21 cellular contexts compared by ENCODE assay signal in genomic region chr16:67329901-67330300, GRCh38. TPM values are rescaled to one million over a fixed set of nuclear protein-coding genes. Genes with fewer than 3 reads are reported as not detected.
DNase-seq lines count a peak whose midpoint lies in the region; ATAC-seq and TF ChIP-seq lines count a peak whose summit lies in the region.
"Had no signal": no experiment of that assay in that cellular context is flagged by ENCODE, and none has a peak within 500 bp of the region (broad histone marks: within the 10 kb centered on the region; RNA-seq: fewer than 3 reads in every experiment).

No MANE protein-coding gene starts in this region.

- H3K36me3 Mint-ChIP-seq in activated naive CD4-positive, alpha-beta T cell treated with anti-CD3 and anti-CD28 coated beads, Interleukin-2, amount 50 U/mL, for 24 hours: no peaks in the 10 kb centered on the region
- H3K36me3 Mint-ChIP-seq in activated CD4-positive, alpha-beta T cell treated with anti-CD3 and anti-CD28 coated beads, Interleukin-2, amount 10 ng/mL, durations not matched to agents 7 days and 5 days (ENCODE audit: low read depth): no peaks in the 10 kb centered on the region
- H3K36me3 Mint-ChIP-seq: CD4-positive, CD25-positive, alpha-beta regulatory T cell had no signal

- H3K27me3 Mint-ChIP-seq in activated naive CD4-positive, alpha-beta T cell treated with anti-CD3 and anti-CD28 coated beads, Interleukin-2, amount 50 U/mL, for 24 hours: peaks cover 13% of the 10 kb centered on the region
- H3K27me3 Mint-ChIP-seq in activated CD4-positive, alpha-beta T cell treated with anti-CD3 and anti-CD28 coated beads, Interleukin-2, amount 10 ng/mL, durations not matched to agents 7 days and 5 days: peaks cover 29% of the 10 kb centered on the region

- no peaks in the 10 kb centered on the region for H3K9me3 ChIP-seq in RWPE2 (ENCODE audit: severe bottlenecking)
- no peaks in the 10 kb centered on the region for H3K9me3 ChIP-seq in esophagus muscularis mucosa
- H3K9me3 ChIP-seq: BE2C, HAP-1 had no signal

- ATAC-seq in RWPE2 (ENCODE audit: low read depth) (peak; percentile 62), HG02763 (IDR thresholded peaks at IDR 0.05; ENCODE audit: unreplicated experiment) (no peak), HG03378 (IDR thresholded peaks at IDR 0.05; ENCODE audit: unreplicated experiment) (no peak)

- H3K27ac Mint-ChIP-seq in activated naive CD4-positive, alpha-beta T cell treated with anti-CD3 and anti-CD28 coated beads, Interleukin-2, amount 50 U/mL, for 24 hours: peak overlapping the region; percentile 23
- H3K27ac Mint-ChIP-seq in activated CD4-positive, alpha-beta T cell treated with anti-CD3 and anti-CD28 coated beads, Interleukin-2, amount 10 ng/mL, durations not matched to agents 7 days and 5 days: no peak overlapping the region
- H3K27ac Mint-ChIP-seq: CD4-positive, CD25-positive, alpha-beta regulatory T cell had no signal

- peaks cover 14% of the 10 kb centered on the region for H3K4me1 ChIP-seq in RWPE2 (ENCODE audit: insufficient read depth, poor library complexity, severe bottlenecking)
- peaks cover 6 to 15% (median 14%) of the 10 kb centered on the region in 4 donors for H3K4me1 ChIP-seq in esophagus muscularis mucosa
- H3K4me1 ChIP-seq: BE2C, HAP-1 had no signal

- no peaks in the 10 kb centered on the region for H3K9me3 Mint-ChIP-seq in activated naive CD4-positive, alpha-beta T cell treated with anti-CD3 and anti-CD28 coated beads, Interleukin-2, amount 50 U/mL, for 24 hours
- peaks cover 4% of the 10 kb centered on the region for H3K9me3 Mint-ChIP-seq in activated CD4-positive, alpha-beta T cell treated with anti-CD3 and anti-CD28 coated beads, Interleukin-2, amount 10 ng/mL, durations not matched to agents 7 days and 5 days

- TF ChIP-seq EP300 in esophagus muscularis mucosa (IDR thresholded peaks at IDR 0.05): no peak

- H3K4me3 ChIP-seq in RWPE2 (ENCODE audit: severe bottlenecking) (no peak overlapping the region), esophagus muscularis mucosa (no peak overlapping the region)
- H3K4me3 ChIP-seq: HAP-1 had no signal

- WGBS in esophagus muscularis mucosa: 64% methylated on average over 5 of the region's 5 CpGs

- H3K27ac ChIP-seq in RWPE2 (ENCODE audit: poor library complexity, severe bottlenecking): peak overlapping the region; percentile 48
- no peak overlapping the region for H3K27ac ChIP-seq in esophagus muscularis mucosa (replicated peaks in 1 of 4)
- H3K27ac ChIP-seq: 22Rv1, KMS-11, RWPE1 had no signal

- no peak for DNase-seq in activated naive CD4-positive, alpha-beta T cell treated with anti-CD3 and anti-CD28 coated beads, Interleukin-2, amount 50 U/mL, for 16 hours
- DNase-seq in RWPE2 (ENCODE audit: low spot score): no peak
- peak; percentile 3 for DNase-seq in esophagus muscularis mucosa (ENCODE audit: extremely low spot score)
- DNase-seq in renal cortical epithelial cell (ENCODE audit: low read depth): peak; percentile 86
- DNase-seq in activated CD4-positive, alpha-beta T cell treated with anti-CD3 and anti-CD28 coated beads, Interleukin-2, amount 10 ng/mL, durations not matched to agents 7 days and 5 days: no peak
- DNase-seq: BE2C; CD4-positive, CD25-positive, alpha-beta regulatory T cell; DMS79; NCI-H1417 treated with DMSO at 0.1 percent for 48 hours; NCI-H187 treated with DMSO at 0.1 percent for 48 hours; NCI-H345; NCI-H524 treated with DMSO at 0.1 percent for 48 hours had no signal

- H3K4me3 Mint-ChIP-seq in activated naive CD4-positive, alpha-beta T cell treated with anti-CD3 and anti-CD28 coated beads, Interleukin-2, amount 50 U/mL, for 24 hours: no peak overlapping the region
- H3K4me3 Mint-ChIP-seq in activated CD4-positive, alpha-beta T cell treated with anti-CD3 and anti-CD28 coated beads, Interleukin-2, amount 10 ng/mL, durations not matched to agents 7 days and 5 days: no peak overlapping the region
- H3K4me3 Mint-ChIP-seq: CD4-positive, CD25-positive, alpha-beta regulatory T cell had no signal

- H3K4me1 Mint-ChIP-seq in activated naive CD4-positive, alpha-beta T cell treated with anti-CD3 and anti-CD28 coated beads, Interleukin-2, amount 50 U/mL, for 24 hours: peaks cover 8% of the 10 kb centered on the region
- peaks cover 8% of the 10 kb centered on the region for H3K4me1 Mint-ChIP-seq in activated CD4-positive, alpha-beta T cell treated with anti-CD3 and anti-CD28 coated beads, Interleukin-2, amount 10 ng/mL, durations not matched to agents 7 days and 5 days

- no peak for TF ChIP-seq CTCF in RWPE2 (IDR thresholded peaks at IDR 0.05; ENCODE audit: poor library complexity, severe bottlenecking)
- no peak for TF ChIP-seq CTCF in esophagus muscularis mucosa (IDR thresholded peaks at IDR 0.05)

- H3K36me3 ChIP-seq in RWPE2 (ENCODE audit: low read depth): no peaks in the 10 kb centered on the region
- H3K36me3 ChIP-seq in esophagus muscularis mucosa: no peaks in the 10 kb centered on the region
- H3K36me3 ChIP-seq: BE2C, HAP-1 had no signal

- CTCF ChIA-PET in activated CD4-positive, alpha-beta T cell treated with anti-CD3 and anti-CD28 coated beads, Interleukin-2, amount 10 ng/mL, durations not matched to agents 7 days and 5 days (lab: Charles Lee): no interaction called here

- TF ChIP-seq POLR2A in esophagus muscularis mucosa (IDR thresholded peaks at IDR 0.05; ENCODE audit: low read depth): no peak

- H3K27me3 ChIP-seq in RWPE2 (ENCODE audit: insufficient read depth, poor library complexity, severe bottlenecking) (no peaks in the 10 kb centered on the region), esophagus muscularis mucosa (peaks cover 0 to 21% (median 0%) of the 10 kb centered on the region in 4 donors)

- intact Hi-C loops in esophagus muscularis mucosa (cut with DNase I): no loop called here

- POLR2A ChIA-PET in activated CD4-positive, alpha-beta T cell treated with anti-CD3 and anti-CD28 coated beads, Interleukin-2, amount 10 ng/mL, durations not matched to agents 7 days and 5 days (lab: Charles Lee): no interaction called here

RNA-seq across cellular contexts. Expression of gene LRRC36, which starts 3.3 kb away (rescaled TPM):
- total RNA-seq in esophagus muscularis mucosa: under 1 TPM in 1 of 4 donors, not detected in 3; 0.33 TPM
- total RNA-seq in renal cortical epithelial cell: 1.6 TPM in 1 of 2 replicates, not detected in the other
- not detected for total RNA-seq in activated CD4-positive, alpha-beta T cell treated with anti-CD3 and anti-CD28 coated beads, Interleukin-2, amount 10 ng/mL, durations not matched to agents 7 days and 5 days
- total RNA-seq: CD4-positive, CD25-positive, alpha-beta regulatory T cell; G401 had no signal

RNA-seq across cellular contexts. Expression of gene KCTD19, which starts 3.4 kb away (rescaled TPM):
- total RNA-seq in esophagus muscularis mucosa (not detected), renal cortical epithelial cell (0.25 TPM in 1 of 2 replicates, not detected in the other)
- not detected for total RNA-seq in activated CD4-positive, alpha-beta T cell treated with anti-CD3 and anti-CD28 coated beads, Interleukin-2, amount 10 ng/mL, durations not matched to agents 7 days and 5 days
- total RNA-seq: CD4-positive, CD25-positive, alpha-beta regulatory T cell; HT-29 had no signal

RNA-seq across cellular contexts. Expression of gene PLEKHG4, which starts 50.6 kb away (rescaled TPM):
- total RNA-seq in esophagus muscularis mucosa (1 to 10 TPM; 3.0 to 8.7 (median 3.2) TPM), renal cortical epithelial cell (13.9 and 18.5 TPM in 2 replicates)
- 10 to 100 TPM; 15.7 TPM for total RNA-seq in activated CD4-positive, alpha-beta T cell treated with anti-CD3 and anti-CD28 coated beads, Interleukin-2, amount 10 ng/mL, durations not matched to agents 7 days and 5 days

Comparison
In these comparisons a context has a peak if more than half of its experiments do, and no peak if none do; other contexts are left out.
1. DNase-seq: peak in esophagus muscularis mucosa (single experiment) and renal cortical epithelial cell (single experiment); none in activated naive CD4-positive, alpha-beta T cell treated with anti-CD3 and anti-CD28 coated beads, Interleukin-2, amount 50 U/mL, for 16 hours (single experiment), RWPE2 (single experiment) and activated CD4-positive, alpha-beta T cell treated with anti-CD3 and anti-CD28 coated beads, Interleukin-2, amount 10 ng/mL, durations not matched to agents 7 days and 5 days (single experiment).